Comparison of ENCODE assay signal across 8 cellular contexts in the genomic region with DNA sequence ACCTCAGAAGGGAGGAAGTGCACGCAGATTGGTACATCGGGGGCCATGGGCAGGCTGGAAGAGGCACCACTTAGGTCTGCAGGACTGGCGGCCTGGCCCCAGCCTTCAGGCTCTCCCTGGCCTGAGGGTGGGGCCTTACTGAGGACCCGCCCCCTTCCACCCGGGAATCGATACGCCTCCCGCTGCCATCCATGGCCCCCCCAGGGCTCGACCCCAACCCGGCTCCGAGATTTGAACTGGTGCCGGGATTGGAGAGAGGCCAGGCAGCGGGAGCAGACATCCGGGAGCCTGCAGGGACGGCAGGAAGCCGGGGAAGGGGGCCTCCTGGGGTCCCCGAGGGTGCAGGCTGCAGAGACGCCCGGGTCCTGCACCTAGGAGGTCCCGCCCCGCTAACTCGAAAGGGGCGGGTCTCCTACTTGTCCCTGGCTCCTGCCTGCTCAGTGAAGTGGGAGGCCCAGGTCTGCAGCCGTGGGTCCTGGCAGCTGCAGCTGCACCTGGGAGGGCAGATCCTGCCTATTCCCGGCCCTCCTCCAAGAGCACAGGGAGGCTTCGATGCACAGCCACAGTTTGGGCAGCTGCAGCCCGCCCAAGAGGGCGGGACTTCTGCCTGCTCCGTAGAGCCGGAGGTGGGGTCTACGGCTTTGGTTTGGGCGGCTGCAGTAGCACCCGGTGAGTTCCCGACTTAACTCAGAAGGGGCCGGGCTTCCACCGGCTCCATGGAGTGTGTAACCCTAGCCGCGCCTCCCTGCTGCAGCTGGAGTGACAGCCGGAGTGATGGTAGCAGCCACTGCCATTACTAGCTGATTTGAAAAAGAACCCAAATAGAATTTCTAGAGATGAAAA.
DNase-seq lines count a peak whose midpoint lies in the region; ATAC-seq and TF ChIP-seq lines count a peak whose summit lies in the region.

No MANE protein-coding gene starts in this region.

- peak; percentile 93 for DNase-seq in NCI-H1436 (lab: John Stamatoyannopoulos, UW)
- peak; percentile 16 to 87 (median 54) for DNase-seq in T-helper 1 cell
- peak; percentile 93 for DNase-seq in astrocyte of the hippocampus (ENCODE audit: low read depth, low spot score)
- peak; percentile 1 to 54 for DNase-seq in hippocampal formation (lab: John Stamatoyannopoulos, UW)
- peak; percentile 90 for DNase-seq in retina
- DNase-seq in superior temporal gyrus (ENCODE audit: extremely low spot score), result no peak

- peak; percentile 21 for TF ChIP-seq POLR2A in GM15510 (IDR thresholded peaks at IDR 0.05; ENCODE audit: borderline replicate concordance, extremely low read depth, insufficient read length)

- ATAC-seq in HG02840 (IDR thresholded peaks at IDR 0.05; ENCODE audit: low FRiP score, unreplicated experiment), result peak; percentile 87
